23 cellular contexts compared by ENCODE assay signal in genomic region chr15:65050270-65050669, GRCh38. TPM values are rescaled to one million over a fixed set of nuclear protein-coding genes. Genes with fewer than 3 reads are reported as not detected.
A peak's percentile ranks its signal among the peaks of the same experiment; 100 is the strongest.
DNase-seq lines count a peak whose midpoint lies in the region; ATAC-seq and TF ChIP-seq lines count a peak whose summit lies in the region.
"Had no signal": no experiment of that assay in that cellular context is flagged by ENCODE, and none has a peak within 500 bp of the region (broad histone marks: within the 10 kb centered on the region; RNA-seq: fewer than 3 reads in every experiment).

No MANE protein-coding gene starts in this region.

- H3K36me3 ChIP-seq in CD8-positive, alpha-beta memory T cell (ENCODE audit: insufficient read depth, low read length), result no peaks in the 10 kb centered on the region
- H3K36me3 ChIP-seq: cardiac muscle cell had no signal

- H3K4me1 ChIP-seq in CD8-positive, alpha-beta memory T cell (ENCODE audit: insufficient read depth, low read length), result peaks cover 9% of the 10 kb centered on the region

- no peaks in the 10 kb centered on the region for H3K9me3 ChIP-seq in CD8-positive, alpha-beta memory T cell (ENCODE audit: low read length)
- H3K9me3 ChIP-seq: heart right ventricle, lower lobe of right lung, suprapubic skin had no signal

- H3K27me3 Mint-ChIP-seq in CD8-positive, alpha-beta memory T cell, result peaks cover 5% of the 10 kb centered on the region in 2 donors
- H3K27me3 Mint-ChIP-seq in IgD-negative memory B cell, result no peaks in the 10 kb centered on the region
- H3K27me3 Mint-ChIP-seq in chondrocyte (ENCODE audit: low read depth), result peaks cover 2% of the 10 kb centered on the region
- no peaks in the 10 kb centered on the region for H3K27me3 Mint-ChIP-seq in neural crest cell (ENCODE audit: low read depth)
- peaks cover 0 to 3% of the 10 kb centered on the region in 2 donors for H3K27me3 Mint-ChIP-seq in T-cell
- no peaks in the 10 kb centered on the region for H3K27me3 Mint-ChIP-seq in activated CD4-positive, alpha-beta memory T cell treated with anti-CD3 and anti-CD28 coated beads, Interleukin-2, amount 10 ng/mL, durations not matched to agents 7 days and 5 days
- H3K27me3 Mint-ChIP-seq: activated CD4-positive, alpha-beta memory T cell treated with anti-CD3 and anti-CD28 coated beads for 36 hours; activated T-cell treated with anti-CD3 and anti-CD28 coated beads, Interleukin-2, amount 50 U/mL, for 24 hours had no signal

- TF ChIP-seq CTCF in chondrocyte (IDR thresholded peaks at IDR 0.05), result no peak
- no peak for TF ChIP-seq CTCF in neural crest cell (conservative IDR thresholded peaks at IDR 0.05)

- ATAC-seq in HG03460 (IDR thresholded peaks at IDR 0.05; ENCODE audit: unreplicated experiment), result no peak
- no peak for ATAC-seq in T-cell (replicated peaks in 1 of 4)
- ATAC-seq: lower lobe of right lung had no signal

- peak overlapping the region in 4 of 7 donors; percentile 15 to 71 (median 31) for H3K4me3 Mint-ChIP-seq in CD8-positive, alpha-beta memory T cell
- H3K4me3 Mint-ChIP-seq in IgD-negative memory B cell (peak overlapping the region; percentile 60 to 89 (median 79)), chondrocyte (ENCODE audit: unreplicated experiment) (peak overlapping the region; percentile 64), neural crest cell (peak overlapping the region; percentile 82), T-cell (peak overlapping the region in 1 of 3 donors; percentile 73)
- H3K4me3 Mint-ChIP-seq in activated CD4-positive, alpha-beta memory T cell treated with anti-CD3 and anti-CD28 coated beads, Interleukin-2, amount 10 ng/mL, durations not matched to agents 7 days and 5 days, result no peak overlapping the region

- no peaks in the 10 kb centered on the region for H3K9me3 Mint-ChIP-seq in CD8-positive, alpha-beta memory T cell
- H3K9me3 Mint-ChIP-seq in IgD-negative memory B cell (no peaks in the 10 kb centered on the region), chondrocyte (ENCODE audit: low read depth) (no peaks in the 10 kb centered on the region), neural crest cell (no peaks in the 10 kb centered on the region), T-cell (no peaks in the 10 kb centered on the region)
- H3K9me3 Mint-ChIP-seq in activated CD4-positive, alpha-beta memory T cell treated with anti-CD3 and anti-CD28 coated beads, Interleukin-2, amount 10 ng/mL, durations not matched to agents 7 days and 5 days, result no peaks in the 10 kb centered on the region
- H3K9me3 Mint-ChIP-seq: activated CD4-positive, alpha-beta memory T cell treated with anti-CD3 and anti-CD28 coated beads for 36 hours; activated T-cell treated with anti-CD3 and anti-CD28 coated beads, Interleukin-2, amount 50 U/mL, for 24 hours had no signal

- peaks cover 11 to 16% (median 15%) of the 10 kb centered on the region in 3 donors for H3K4me1 Mint-ChIP-seq in CD8-positive, alpha-beta memory T cell
- H3K4me1 Mint-ChIP-seq in IgD-negative memory B cell, result peaks cover 12 to 18% (median 14%) of the 10 kb centered on the region in 3 donors
- H3K4me1 Mint-ChIP-seq in chondrocyte (ENCODE audit: low read depth), result peaks cover 15% of the 10 kb centered on the region
- peaks cover 28% of the 10 kb centered on the region for H3K4me1 Mint-ChIP-seq in neural crest cell
- H3K4me1 Mint-ChIP-seq in T-cell, result peaks cover 12 to 16% (median 14%) of the 10 kb centered on the region in 3 donors
- peaks cover 16% of the 10 kb centered on the region for H3K4me1 Mint-ChIP-seq in activated CD4-positive, alpha-beta memory T cell treated with anti-CD3 and anti-CD28 coated beads, Interleukin-2, amount 10 ng/mL, durations not matched to agents 7 days and 5 days

- POLR2A ChIA-PET in CD8-positive, alpha-beta memory T cell (lab: Charles Lee), result no interaction called here
- POLR2A ChIA-PET in T-cell (lab: Charles Lee), result no interaction called here
- POLR2A ChIA-PET in activated CD4-positive, alpha-beta memory T cell treated with anti-CD3 and anti-CD28 coated beads, Interleukin-2, amount 10 ng/mL, durations not matched to agents 7 days and 5 days (lab: Charles Lee), result interaction anchor here (1.0 kb wide), 1 partner anchor 254 kb away, joined by 5 read pairs; the partner anchor contains the start of gene RNU5B-1

- peak overlapping the region in 5 of 8 donors; percentile 0 to 70 (median 23) for H3K27ac Mint-ChIP-seq in CD8-positive, alpha-beta memory T cell
- H3K27ac Mint-ChIP-seq in IgD-negative memory B cell (peak overlapping the region in 2 of 3 donors; percentile 75 to 89), chondrocyte (ENCODE audit: unreplicated experiment) (no peak overlapping the region), neural crest cell (ENCODE audit: unreplicated experiment) (no peak overlapping the region), T-cell (no peak overlapping the region)
- no peak overlapping the region for H3K27ac Mint-ChIP-seq in activated CD4-positive, alpha-beta memory T cell treated with anti-CD3 and anti-CD28 coated beads, Interleukin-2, amount 10 ng/mL, durations not matched to agents 7 days and 5 days
- H3K27ac Mint-ChIP-seq: activated CD4-positive, alpha-beta memory T cell treated with anti-CD3 and anti-CD28 coated beads for 36 hours; activated T-cell treated with anti-CD3 and anti-CD28 coated beads, Interleukin-2, amount 50 U/mL, for 24 hours had no signal

- H3K27ac ChIP-seq in CD8-positive, alpha-beta memory T cell (ENCODE audit: low read depth, low read length), result no peak overlapping the region
- H3K27ac ChIP-seq: cardiac muscle cell, heart right ventricle, lower lobe of right lung, suprapubic skin, VCaP had no signal

- H3K27me3 ChIP-seq in CD8-positive, alpha-beta memory T cell (ENCODE audit: insufficient read depth, low read length, poor library complexity, severe bottlenecking), result no peaks in the 10 kb centered on the region
- H3K27me3 ChIP-seq: cardiac muscle cell, heart right ventricle, suprapubic skin had no signal

- DNase-seq in CD8-positive, alpha-beta memory T cell, result no peak
- DNase-seq in chondrocyte (ENCODE audit: low spot score), result no peak
- DNase-seq in neural crest cell (ENCODE audit: low read depth, low spot score), result no peak
- DNase-seq in T-cell, result no peak
- no peak for DNase-seq in NCI-H128 (lab: John Stamatoyannopoulos, UW; ENCODE audit: unreplicated experiment)
- DNase-seq in activated CD4-positive, alpha-beta memory T cell treated with anti-CD3 and anti-CD28 coated beads, Interleukin-2, amount 10 ng/mL, durations not matched to agents 7 days and 5 days, result no peak
- DNase-seq: activated CD4-positive, alpha-beta memory T cell treated with anti-CD3 and anti-CD28 coated beads for 36 hours; activated T-cell treated with anti-CD3 and anti-CD28 coated beads, Interleukin-2, amount 50 U/mL, for 24 hours; GOT3; heart right ventricle; lower lobe of right lung; NCI-H2029; NCI-H446 treated with DMSO at 0.1 percent for 48 hours; small intestine; stimulated activated CD8-positive, alpha-beta memory T cell treated with anti-CD3 and anti-CD28 coated beads, Interleukin-4, amount 100 ng/mL, for 48 hours; T-helper 1 cell had no signal

- CTCF ChIA-PET in CD8-positive, alpha-beta memory T cell (lab: Charles Lee), result no interaction called here
- CTCF ChIA-PET in T-cell (lab: Charles Lee), result no interaction called here
- CTCF ChIA-PET in activated CD4-positive, alpha-beta memory T cell treated with anti-CD3 and anti-CD28 coated beads, Interleukin-2, amount 10 ng/mL, durations not matched to agents 7 days and 5 days (lab: Charles Lee), result no interaction called here

- H3K36me3 Mint-ChIP-seq in CD8-positive, alpha-beta memory T cell, result no peaks in the 10 kb centered on the region
- H3K36me3 Mint-ChIP-seq in IgD-negative memory B cell (no peaks in the 10 kb centered on the region), chondrocyte (ENCODE audit: low read depth) (no peaks in the 10 kb centered on the region), neural crest cell (ENCODE audit: low read depth) (no peaks in the 10 kb centered on the region), T-cell (no peaks in the 10 kb centered on the region)
- H3K36me3 Mint-ChIP-seq in activated CD4-positive, alpha-beta memory T cell treated with anti-CD3 and anti-CD28 coated beads, Interleukin-2, amount 10 ng/mL, durations not matched to agents 7 days and 5 days (ENCODE audit: low read depth), result no peaks in the 10 kb centered on the region
- H3K36me3 Mint-ChIP-seq: activated CD4-positive, alpha-beta memory T cell treated with anti-CD3 and anti-CD28 coated beads for 36 hours had no signal

- H3K4me3 ChIP-seq in CD8-positive, alpha-beta memory T cell (ENCODE audit: low read length), result no peak overlapping the region

RNA-seq across cellular contexts. Expression of gene SLC51B, which starts 5.1 kb away (rescaled TPM):
- not detected for total RNA-seq in CD8-positive, alpha-beta memory T cell
- not detected for polyA plus RNA-seq in CD8-positive, alpha-beta memory T cell
- not detected for polyA plus RNA-seq in IgD-negative memory B cell
- total RNA-seq in chondrocyte (not detected in 3 replicates), neural crest cell (not detected in 2 replicates), T-cell (not detected)
- total RNA-seq in activated CD4-positive, alpha-beta memory T cell treated with anti-CD3 and anti-CD28 coated beads, Interleukin-2, amount 10 ng/mL, durations not matched to agents 7 days and 5 days, result not detected
- total RNA-seq: activated CD4-positive, alpha-beta memory T cell treated with anti-CD3 and anti-CD28 coated beads for 36 hours; cardiac muscle cell; heart right ventricle; myocyte; pulmonary artery endothelial cell had no signal
- polyA plus RNA-seq: cardiac muscle cell had no signal

RNA-seq across cellular contexts. Expression of gene RASL12, which starts 17.5 kb away (rescaled TPM):
- total RNA-seq in CD8-positive, alpha-beta memory T cell, result not detected
- polyA plus RNA-seq in CD8-positive, alpha-beta memory T cell, result not detected
- not detected for polyA plus RNA-seq in IgD-negative memory B cell
- 1.7 to 13.1 TPM (median 12.7 TPM) in 3 replicates for total RNA-seq in chondrocyte
- total RNA-seq in neural crest cell, result 1.5 and 1.8 TPM in 2 replicates
- total RNA-seq in T-cell, result under 1 TPM in 2 of 5 donors, not detected in 3; 0.09 to 0.18 TPM
- not detected for total RNA-seq in activated CD4-positive, alpha-beta memory T cell treated with anti-CD3 and anti-CD28 coated beads, Interleukin-2, amount 10 ng/mL, durations not matched to agents 7 days and 5 days
- total RNA-seq: activated CD4-positive, alpha-beta memory T cell treated with anti-CD3 and anti-CD28 coated beads for 36 hours; pulmonary artery endothelial cell had no signal

RNA-seq across cellular contexts. Expression of gene MTFMT, which starts 20.8 kb away (rescaled TPM):
- total RNA-seq in CD8-positive, alpha-beta memory T cell, result 10 to 100 TPM; 22.7 to 24.3 TPM
- polyA plus RNA-seq in CD8-positive, alpha-beta memory T cell, result 20.2 TPM
- polyA plus RNA-seq in IgD-negative memory B cell, result 15.8 TPM
- 10.7 to 13.4 TPM (median 13.3 TPM) in 3 replicates for total RNA-seq in chondrocyte
- total RNA-seq in neural crest cell, result 18.8 and 20.5 TPM in 2 replicates
- total RNA-seq in T-cell, result 10 to 100 TPM; 10.3 to 22.0 (median 19.2) TPM
- total RNA-seq in activated CD4-positive, alpha-beta memory T cell treated with anti-CD3 and anti-CD28 coated beads, Interleukin-2, amount 10 ng/mL, durations not matched to agents 7 days and 5 days, result 10 to 100 TPM; 13.3 to 15.5 TPM

RNA-seq across cellular contexts. Expression of gene KBTBD13, which starts 26.3 kb away (rescaled TPM):
- total RNA-seq in CD8-positive, alpha-beta memory T cell, result not detected
- polyA plus RNA-seq in CD8-positive, alpha-beta memory T cell, result not detected
- polyA plus RNA-seq in IgD-negative memory B cell, result not detected
- not detected in 3 replicates for total RNA-seq in chondrocyte
- not detected in 2 replicates for total RNA-seq in neural crest cell
- total RNA-seq in T-cell, result not detected
- total RNA-seq in activated CD4-positive, alpha-beta memory T cell treated with anti-CD3 and anti-CD28 coated beads, Interleukin-2, amount 10 ng/mL, durations not matched to agents 7 days and 5 days, result not detected
- total RNA-seq: activated CD4-positive, alpha-beta memory T cell treated with anti-CD3 and anti-CD28 coated beads for 36 hours; lower lobe of right lung; pulmonary artery endothelial cell; suprapubic skin had no signal

Comparison
In these comparisons a context has a peak if more than half of its experiments do, and no peak if none do; other contexts are left out.
1. H3K27ac Mint-ChIP-seq: peak in CD8-positive, alpha-beta memory T cell (5 of 8) and IgD-negative memory B cell (2 of 3); none in chondrocyte (single experiment), neural crest cell (single experiment), T-cell (0 of 2) and activated CD4-positive, alpha-beta memory T cell treated with anti-CD3 and anti-CD28 coated beads, Interleukin-2, amount 10 ng/mL, durations not matched to agents 7 days and 5 days (single experiment).